1 cellular context compared by ENCODE assay signal in genomic region chr20:37394543-37395410, GRCh38.
TF ChIP-seq lines count a peak whose summit lies in the region.

No MANE protein-coding gene starts in this region.

TF ChIP-seq in HEK293, 187 proteins besides CTCF, POLR2A, EP300 and RAD21 (continued from another document):
- TF ChIP-seq ZNF692 (tag by site-specific recombination; IDR thresholded peaks at IDR 0.05): no peak
- no peak for TF ChIP-seq ZNF416 (tag by site-specific recombination; IDR thresholded peaks at IDR 0.05)
- no peak for TF ChIP-seq ZNF626 (tag by site-specific recombination; IDR thresholded peaks at IDR 0.05)
- TF ChIP-seq ZNF76 (tag by site-specific recombination; IDR thresholded peaks at IDR 0.05; ENCODE audit: borderline replicate concordance, low read depth): no peak
- no peak for TF ChIP-seq ZNF580 (tag by site-specific recombination; IDR thresholded peaks at IDR 0.05)
- TF ChIP-seq ZFHX2 (tag by site-specific recombination; conservative IDR thresholded peaks at IDR 0.05): peak; percentile 70
- peak; percentile 40; the same call in 1 of the 2 replicates for TF ChIP-seq OSR2 (tag by site-specific recombination; IDR thresholded peaks at IDR 0.05)
- no peak for TF ChIP-seq ZNF324 (tag by site-specific recombination; IDR thresholded peaks at IDR 0.05)
- TF ChIP-seq PRDM1 (tag by site-specific recombination; IDR thresholded peaks at IDR 0.05): no peak
- 0 out of 2 replicates have a peak, but pooled peaks have one; percentile 15 for TF ChIP-seq GLIS2 (tag by site-specific recombination; IDR thresholded peaks at IDR 0.05)
- TF ChIP-seq ZNF658 (tag by site-specific recombination; IDR thresholded peaks at IDR 0.05): no peak
- TF ChIP-seq ZNF350 (tag by site-specific recombination; IDR thresholded peaks at IDR 0.05): no peak
- TF ChIP-seq ZNF664 (tag by site-specific recombination; IDR thresholded peaks at IDR 0.05): 0 out of 2 replicates have a peak, but pooled peaks have one; percentile 9
- no peak for TF ChIP-seq ZNF514 (tag by site-specific recombination; IDR thresholded peaks at IDR 0.05)
- TF ChIP-seq OVOL3 (tag by site-specific recombination; IDR thresholded peaks at IDR 0.05): no peak
- TF ChIP-seq ZBTB17 (tag by site-specific recombination; IDR thresholded peaks at IDR 0.05): peak; percentile 22; the same call in 1 of the 2 replicates
- TF ChIP-seq ZFP41 (tag by site-specific recombination; IDR thresholded peaks at IDR 0.05; ENCODE audit: borderline replicate concordance): no peak
- TF ChIP-seq ZNF155 (tag by site-specific recombination; IDR thresholded peaks at IDR 0.05): no peak
- no peak for TF ChIP-seq ZNF292 (tag by site-specific recombination; IDR thresholded peaks at IDR 0.05; ENCODE audit: borderline replicate concordance, low read depth)
- TF ChIP-seq ZNF530 (tag by site-specific recombination; IDR thresholded peaks at IDR 0.05; ENCODE audit: low read depth): no peak
- TF ChIP-seq ZNF335 (tag by site-specific recombination; conservative IDR thresholded peaks at IDR 0.05): no peak
- no peak for TF ChIP-seq ZNF704 (tag by site-specific recombination; IDR thresholded peaks at IDR 0.05)
- peak; percentile 99 for TF ChIP-seq ZBTB48 (tag by site-specific recombination; IDR thresholded peaks at IDR 0.05)
- no peak for TF ChIP-seq ZNF629 (tag by site-specific recombination; IDR thresholded peaks at IDR 0.05)
- no peak for TF ChIP-seq ZNF157 (tag by site-specific recombination; IDR thresholded peaks at IDR 0.05)
- TF ChIP-seq HIC1 (tag by site-specific recombination; IDR thresholded peaks at IDR 0.05): 0 out of 2 replicates have a peak, but pooled peaks have one; percentile 51
- no peak for TF ChIP-seq SP3 (tag by site-specific recombination; IDR thresholded peaks at IDR 0.05)
- no peak for TF ChIP-seq SP7 (tag by site-specific recombination; IDR thresholded peaks at IDR 0.05)
- TF ChIP-seq SCRT2 (tag by site-specific recombination; IDR thresholded peaks at IDR 0.05): peak; percentile 60
- TF ChIP-seq RBAK (tag by site-specific recombination; IDR thresholded peaks at IDR 0.05): no peak
- no peak for TF ChIP-seq ZNF521 (tag by site-specific recombination; IDR thresholded peaks at IDR 0.05)
- peak; percentile 95 for TF ChIP-seq ZIC2 (tag by site-specific recombination; IDR thresholded peaks at IDR 0.05)
